1 cellular context compared by ENCODE assay signal in genomic region chr17:81960130-81960958, GRCh38.
TF ChIP-seq lines count a peak whose summit lies in the region.

No MANE protein-coding gene starts in this region.

TF ChIP-seq in HepG2, 621 proteins besides CTCF, POLR2A, EP300 and RAD21 (continued from another document and continues in another):
- TF ChIP-seq ZBTB37 (CRISPR knock-in tag; IDR thresholded peaks at IDR 0.05): no peak
- no peak; the same call in 1 of the 2 replicates for TF ChIP-seq ZNF709 (CRISPR knock-in tag; IDR thresholded peaks at IDR 0.05)
- no peak for TF ChIP-seq PRDM15 (CRISPR knock-in tag; IDR thresholded peaks at IDR 0.05)
- TF ChIP-seq ZNF83 (CRISPR knock-in tag; IDR thresholded peaks at IDR 0.05; ENCODE audit: borderline replicate concordance): no peak
- TF ChIP-seq ZNF430 (CRISPR knock-in tag; IDR thresholded peaks at IDR 0.05): no peak
- TF ChIP-seq ZNF777 (CRISPR knock-in tag; IDR thresholded peaks at IDR 0.05): peak; percentile 69; the same call in 1 of the 2 replicates
- TF ChIP-seq ZNF513 (CRISPR knock-in tag; conservative IDR thresholded peaks at IDR 0.05): no peak
- TF ChIP-seq SNAPC5 (CRISPR knock-in tag; IDR thresholded peaks at IDR 0.05; ENCODE audit: borderline replicate concordance): no peak
- TF ChIP-seq ZNF562 (CRISPR knock-in tag; IDR thresholded peaks at IDR 0.05; ENCODE audit: borderline replicate concordance): no peak
- TF ChIP-seq ZNF770 (CRISPR knock-in tag; IDR thresholded peaks at IDR 0.05): no peak
- TF ChIP-seq DNMT1 (CRISPR knock-in tag; IDR thresholded peaks at IDR 0.05): no peak
- no peak for TF ChIP-seq ZNF781 (CRISPR knock-in tag; IDR thresholded peaks at IDR 0.05; ENCODE audit: borderline replicate concordance, not compliant biosample characterization)
- peak; percentile 73; the same call in 1 of the 2 replicates for TF ChIP-seq PRDM4 (CRISPR knock-in tag; IDR thresholded peaks at IDR 0.05; ENCODE audit: borderline replicate concordance)
- no peak for TF ChIP-seq ELF1 (CRISPR knock-in tag; IDR thresholded peaks at IDR 0.05)
- TF ChIP-seq, protein P1, sequence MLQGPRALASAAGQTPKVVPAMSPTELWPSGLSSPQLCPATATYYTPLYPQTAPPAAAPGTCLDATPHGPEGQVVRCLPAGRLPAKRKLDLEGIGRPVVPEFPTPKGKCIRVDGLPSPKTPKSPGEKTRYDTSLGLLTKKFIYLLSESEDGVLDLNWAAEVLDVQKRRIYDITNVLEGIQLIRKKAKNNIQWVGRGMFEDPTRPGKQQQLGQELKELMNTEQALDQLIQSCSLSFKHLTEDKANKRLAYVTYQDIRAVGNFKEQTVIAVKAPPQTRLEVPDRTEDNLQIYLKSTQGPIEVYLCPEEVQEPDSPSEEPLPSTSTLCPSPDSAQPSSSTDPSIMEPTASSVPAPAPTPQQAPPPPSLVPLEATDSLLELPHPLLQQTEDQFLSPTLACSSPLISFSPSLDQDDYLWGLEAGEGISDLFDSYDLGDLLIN (CRISPR knock-in tag; IDR thresholded peaks at IDR 0.05; ENCODE audit: borderline replicate concordance): peak; percentile 17; the same call in 1 of the 2 replicates
- TF ChIP-seq, protein P2, sequence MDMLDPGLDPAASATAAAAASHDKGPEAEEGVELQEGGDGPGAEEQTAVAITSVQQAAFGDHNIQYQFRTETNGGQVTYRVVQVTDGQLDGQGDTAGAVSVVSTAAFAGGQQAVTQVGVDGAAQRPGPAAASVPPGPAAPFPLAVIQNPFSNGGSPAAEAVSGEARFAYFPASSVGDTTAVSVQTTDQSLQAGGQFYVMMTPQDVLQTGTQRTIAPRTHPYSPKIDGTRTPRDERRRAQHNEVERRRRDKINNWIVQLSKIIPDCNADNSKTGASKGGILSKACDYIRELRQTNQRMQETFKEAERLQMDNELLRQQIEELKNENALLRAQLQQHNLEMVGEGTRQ (IDR thresholded peaks at IDR 0.05; ENCODE audit: low read depth, low read length): no peak
- TF ChIP-seq, protein P2 (CRISPR knock-in tag; IDR thresholded peaks at IDR 0.05; ENCODE audit: borderline replicate concordance): no peak
- peak; percentile 100 for TF ChIP-seq AGO2 (optimal IDR thresholded peaks at IDR 0.05; ENCODE audit: low read depth, low read length)
- TF ChIP-seq SIX4 (CRISPR knock-in tag; IDR thresholded peaks at IDR 0.05): no peak
- no peak for TF ChIP-seq ATF1 (CRISPR knock-in tag; IDR thresholded peaks at IDR 0.05)
- no peak for TF ChIP-seq ZNF441 (CRISPR knock-in tag; IDR thresholded peaks at IDR 0.05; ENCODE audit: borderline replicate concordance)
- TF ChIP-seq, protein P3, sequence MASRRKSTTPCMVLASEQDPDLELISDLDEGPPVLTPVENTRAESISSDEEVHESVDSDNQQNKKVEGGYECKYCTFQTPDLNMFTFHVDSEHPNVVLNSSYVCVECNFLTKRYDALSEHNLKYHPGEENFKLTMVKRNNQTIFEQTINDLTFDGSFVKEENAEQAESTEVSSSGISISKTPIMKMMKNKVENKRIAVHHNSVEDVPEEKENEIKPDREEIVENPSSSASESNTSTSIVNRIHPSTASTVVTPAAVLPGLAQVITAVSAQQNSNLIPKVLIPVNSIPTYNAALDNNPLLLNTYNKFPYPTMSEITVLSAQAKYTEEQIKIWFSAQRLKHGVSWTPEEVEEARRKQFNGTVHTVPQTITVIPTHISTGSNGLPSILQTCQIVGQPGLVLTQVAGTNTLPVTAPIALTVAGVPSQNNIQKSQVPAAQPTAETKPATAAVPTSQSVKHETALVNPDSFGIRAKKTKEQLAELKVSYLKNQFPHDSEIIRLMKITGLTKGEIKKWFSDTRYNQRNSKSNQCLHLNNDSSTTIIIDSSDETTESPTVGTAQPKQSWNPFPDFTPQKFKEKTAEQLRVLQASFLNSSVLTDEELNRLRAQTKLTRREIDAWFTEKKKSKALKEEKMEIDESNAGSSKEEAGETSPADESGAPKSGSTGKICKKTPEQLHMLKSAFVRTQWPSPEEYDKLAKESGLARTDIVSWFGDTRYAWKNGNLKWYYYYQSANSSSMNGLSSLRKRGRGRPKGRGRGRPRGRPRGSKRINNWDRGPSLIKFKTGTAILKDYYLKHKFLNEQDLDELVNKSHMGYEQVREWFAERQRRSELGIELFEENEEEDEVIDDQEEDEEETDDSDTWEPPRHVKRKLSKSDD (CRISPR knock-in tag; IDR thresholded peaks at IDR 0.05; ENCODE audit: low read depth): no peak
- TF ChIP-seq CENPX (CRISPR knock-in tag; IDR thresholded peaks at IDR 0.05): no peak
- TF ChIP-seq, protein P4, sequence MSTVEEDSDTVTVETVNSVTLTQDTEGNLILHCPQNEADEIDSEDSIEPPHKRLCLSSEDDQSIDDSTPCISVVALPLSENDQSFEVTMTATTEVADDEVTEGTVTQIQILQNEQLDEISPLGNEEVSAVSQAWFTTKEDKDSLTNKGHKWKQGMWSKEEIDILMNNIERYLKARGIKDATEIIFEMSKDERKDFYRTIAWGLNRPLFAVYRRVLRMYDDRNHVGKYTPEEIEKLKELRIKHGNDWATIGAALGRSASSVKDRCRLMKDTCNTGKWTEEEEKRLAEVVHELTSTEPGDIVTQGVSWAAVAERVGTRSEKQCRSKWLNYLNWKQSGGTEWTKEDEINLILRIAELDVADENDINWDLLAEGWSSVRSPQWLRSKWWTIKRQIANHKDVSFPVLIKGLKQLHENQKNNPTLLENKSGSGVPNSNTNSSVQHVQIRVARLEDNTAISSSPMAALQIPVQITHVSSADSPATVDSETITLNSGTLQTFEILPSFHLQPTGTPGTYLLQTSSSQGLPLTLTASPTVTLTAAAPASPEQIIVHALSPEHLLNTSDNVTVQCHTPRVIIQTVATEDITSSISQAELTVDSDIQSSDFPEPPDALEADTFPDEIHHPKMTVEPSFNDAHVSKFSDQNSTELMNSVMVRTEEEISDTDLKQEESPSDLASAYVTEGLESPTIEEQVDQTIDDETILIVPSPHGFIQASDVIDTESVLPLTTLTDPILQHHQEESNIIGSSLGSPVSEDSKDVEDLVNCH (CRISPR knock-in tag; IDR thresholded peaks at IDR 0.05): 0 out of 2 replicates have a peak, but pooled peaks have one; percentile 64
- peak; percentile 72; the same call in 1 of the 2 replicates for TF ChIP-seq IRX3 (CRISPR knock-in tag; IDR thresholded peaks at IDR 0.05; ENCODE audit: borderline replicate concordance, low read depth)
- TF ChIP-seq ZFP82 (CRISPR knock-in tag; IDR thresholded peaks at IDR 0.05; ENCODE audit: borderline replicate concordance): no peak; the same call in 1 of the 2 replicates
- TF ChIP-seq, protein P5, sequence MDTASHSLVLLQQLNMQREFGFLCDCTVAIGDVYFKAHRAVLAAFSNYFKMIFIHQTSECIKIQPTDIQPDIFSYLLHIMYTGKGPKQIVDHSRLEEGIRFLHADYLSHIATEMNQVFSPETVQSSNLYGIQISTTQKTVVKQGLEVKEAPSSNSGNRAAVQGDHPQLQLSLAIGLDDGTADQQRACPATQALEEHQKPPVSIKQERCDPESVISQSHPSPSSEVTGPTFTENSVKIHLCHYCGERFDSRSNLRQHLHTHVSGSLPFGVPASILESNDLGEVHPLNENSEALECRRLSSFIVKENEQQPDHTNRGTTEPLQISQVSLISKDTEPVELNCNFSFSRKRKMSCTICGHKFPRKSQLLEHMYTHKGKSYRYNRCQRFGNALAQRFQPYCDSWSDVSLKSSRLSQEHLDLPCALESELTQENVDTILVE (CRISPR knock-in tag; IDR thresholded peaks at IDR 0.05): no peak
- TF ChIP-seq, protein P6, sequence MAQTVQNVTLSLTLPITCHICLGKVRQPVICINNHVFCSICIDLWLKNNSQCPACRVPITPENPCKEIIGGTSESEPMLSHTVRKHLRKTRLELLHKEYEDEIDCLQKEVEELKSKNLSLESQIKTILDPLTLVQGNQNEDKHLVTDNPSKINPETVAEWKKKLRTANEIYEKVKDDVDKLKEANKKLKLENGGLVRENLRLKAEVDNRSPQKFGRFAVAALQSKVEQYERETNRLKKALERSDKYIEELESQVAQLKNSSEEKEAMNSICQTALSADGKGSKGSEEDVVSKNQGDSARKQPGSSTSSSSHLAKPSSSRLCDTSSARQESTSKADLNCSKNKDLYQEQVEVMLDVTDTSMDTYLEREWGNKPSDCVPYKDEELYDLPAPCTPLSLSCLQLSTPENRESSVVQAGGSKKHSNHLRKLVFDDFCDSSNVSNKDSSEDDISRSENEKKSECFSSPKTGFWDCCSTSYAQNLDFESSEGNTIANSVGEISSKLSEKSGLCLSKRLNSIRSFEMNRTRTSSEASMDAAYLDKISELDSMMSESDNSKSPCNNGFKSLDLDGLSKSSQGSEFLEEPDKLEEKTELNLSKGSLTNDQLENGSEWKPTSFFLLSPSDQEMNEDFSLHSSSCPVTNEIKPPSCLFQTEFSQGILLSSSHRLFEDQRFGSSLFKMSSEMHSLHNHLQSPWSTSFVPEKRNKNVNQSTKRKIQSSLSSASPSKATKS (CRISPR knock-in tag; IDR thresholded peaks at IDR 0.05): no peak
- no peak for TF ChIP-seq RNF2 (conservative IDR thresholded peaks at IDR 0.05; ENCODE audit: low read depth)
